ENCODE assay signal across 27 cellular contexts in genomic region chr6:3939559-3939958, GRCh38.
"Had no signal": no experiment of that assay in that cellular context is flagged by ENCODE, and none has a peak within 500 bp of the region (broad histone marks: within the 10 kb centered on the region; RNA-seq: fewer than 3 reads in every experiment).

No MANE protein-coding gene starts in this region.

- H3K4me1 ChIP-seq: body of pancreas, esophagus muscularis mucosa, foreskin keratinocyte, gastrocnemius medialis had no signal

- H3K27me3 ChIP-seq: body of pancreas, foreskin keratinocyte had no signal

- H3K36me3 ChIP-seq: adrenal gland, esophagus muscularis mucosa, gastrocnemius medialis had no signal

- H3K27ac ChIP-seq: adrenal gland, body of pancreas, esophagus muscularis mucosa, foreskin keratinocyte, gastrocnemius medialis had no signal

- ATAC-seq: activated CD4-positive, alpha-beta T cell treated with anti-CD3 and anti-CD28 coated beads for 36 hours; activated CD8-positive, alpha-beta memory T cell treated with anti-CD3 and anti-CD28 coated beads, Interleukin-2, amount 10 ng/mL, durations not matched to agents 7 days and 5 days; activated CD8-positive, alpha-beta T cell treated with anti-CD3 and anti-CD28 coated beads, Interleukin-2, amount 10 ng/mL, durations not matched to agents 7 days and 5 days; activated naive CD8-positive, alpha-beta T cell treated with anti-CD3 and anti-CD28 coated beads, Interleukin-2, amount 50 U/mL, for 24 hours; effector memory CD8-positive, alpha-beta T cell; foreskin keratinocyte; gastrocnemius medialis; T-helper 17 cell had no signal

- H3K4me3 ChIP-seq: adrenal gland, body of pancreas, esophagus muscularis mucosa, gastrocnemius medialis had no signal

- DNase-seq: activated CD4-positive, alpha-beta memory T cell treated with anti-CD3 and anti-CD28 coated beads for 36 hours; activated CD4-positive, alpha-beta T cell treated with anti-CD3 and anti-CD28 coated beads for 36 hours; activated CD4-positive, alpha-beta T cell treated with anti-CD3 and anti-CD28 coated beads, Interleukin-2, amount 10 ng/mL, durations not matched to agents 24 days and 14 days; activated CD4-positive, CD25-positive, alpha-beta regulatory T cell; activated CD4-positive, CD25-positive, alpha-beta regulatory T cell treated with anti-CD3 and anti-CD28 coated beads, Interleukin-2, amount 50 U/mL, for 72 hours; activated CD8-positive, alpha-beta memory T cell treated with anti-CD3 and anti-CD28 coated beads, Interleukin-2, amount 10 ng/mL, durations not matched to agents 7 days and 5 days; activated CD8-positive, alpha-beta memory T cell treated with anti-CD3 and anti-CD28 coated beads, Interleukin-2, amount 50 U/mL, for 4 hours; activated CD8-positive, alpha-beta T cell treated with anti-CD3 and anti-CD28 coated beads, Interleukin-2, amount 10 ng/mL, durations not matched to agents 7 days and 5 days; activated effector memory CD4-positive, alpha-beta T cell treated with anti-CD3 and anti-CD28 coated beads, Interleukin-2, amount 50 U/mL, for 16 hours; activated naive CD4-positive, alpha-beta T cell treated with anti-CD3 and anti-CD28 coated beads for 36 hours; activated naive CD8-positive, alpha-beta T cell treated with anti-CD3 and anti-CD28 coated beads for 36 hours; activated naive CD8-positive, alpha-beta T cell treated with anti-CD3 and anti-CD28 coated beads, Interleukin-2, amount 50 U/mL, for 24 hours; activated T-cell treated with anti-CD3 and anti-CD28 coated beads, Interleukin-2, amount 50 U/mL, for 1 hour; activated T-cell treated with anti-CD3 and anti-CD28 coated beads, Interleukin-2, amount 50 U/mL, for 48 hours; adrenal gland; amygdala; body of pancreas; caudate nucleus; cortex of kidney; dermis blood vessel endothelial cell; effector CD4-positive, alpha-beta T cell; effector memory CD8-positive, alpha-beta T cell; foreskin keratinocyte; gastrocnemius medialis; T-helper 1 cell; T-helper 17 cell had no signal

- H3K9me3 ChIP-seq: adrenal gland, body of pancreas, esophagus muscularis mucosa, gastrocnemius medialis had no signal
